26 cellular contexts compared by ENCODE assay signal in genomic region chr1:244456586-244456985, GRCh38.
"Had no signal": no experiment of that assay in that cellular context is flagged by ENCODE, and none has a peak within 500 bp of the region (broad histone marks: within the 10 kb centered on the region; RNA-seq: fewer than 3 reads in every experiment).

No MANE protein-coding gene starts in this region.

- H3K27me3 Mint-ChIP-seq: activated CD4-positive, alpha-beta memory T cell treated with anti-CD3 and anti-CD28 coated beads, Interleukin-2, amount 10 ng/mL, durations not matched to agents 7 days and 5 days; activated CD4-positive, alpha-beta T cell treated with anti-CD3 and anti-CD28 coated beads for 36 hours; activated naive CD8-positive, alpha-beta T cell treated with anti-CD3 and anti-CD28 coated beads for 36 hours had no signal

- ATAC-seq: activated CD4-positive, alpha-beta T cell treated with anti-CD3 and anti-CD28 coated beads for 36 hours; activated T-cell treated with anti-CD3 and anti-CD28 coated beads, Interleukin-2, amount 50 U/mL, for 72 hours; Panc1; Right ventricle myocardium inferior had no signal

- DNase-seq: activated CD4-positive, alpha-beta memory T cell treated with anti-CD3 and anti-CD28 coated beads, Interleukin-2, amount 10 ng/mL, durations not matched to agents 7 days and 5 days; activated CD4-positive, alpha-beta T cell treated with anti-CD3 and anti-CD28 coated beads for 36 hours; activated CD4-positive, alpha-beta T cell treated with anti-CD3 and anti-CD28 coated beads, Interleukin-2, amount 50 U/mL, for 1 hour; activated gamma-delta T cell treated with Interleukin-2 at 50 U/mL for 16 hours; activated naive CD4-positive, alpha-beta T cell treated with anti-CD3 and anti-CD28 coated beads, Interleukin-2, amount 10 ng/mL, durations not matched to agents 7 days and 5 days; activated naive CD8-positive, alpha-beta T cell treated with anti-CD3 and anti-CD28 coated beads for 36 hours; activated T-cell treated with anti-CD3 and anti-CD28 coated beads for 4 hours; activated T-cell treated with anti-CD3 and anti-CD28 coated beads, Interleukin-2, amount 50 U/mL, for 72 hours; brain microvascular endothelial cell; Kasumi-1; NCI-H1092; NCI-H1417; NCI-H1930; NCI-H2171; NCI-H2227 treated with DMSO at 0.1 percent for 48 hours; NCI-H446 treated with DMSO at 0.1 percent for 48 hours; NCI-H524 treated with DMSO at 0.1 percent for 48 hours; NCI-H748 treated with DMSO at 0.1 percent for 48 hours; RPMI8226; T-helper 9 cell had no signal

- H3K27ac ChIP-seq: brain microvascular endothelial cell, cardiac muscle cell, WERI-Rb-1 had no signal

- H3K4me3 Mint-ChIP-seq: activated CD4-positive, alpha-beta memory T cell treated with anti-CD3 and anti-CD28 coated beads, Interleukin-2, amount 10 ng/mL, durations not matched to agents 7 days and 5 days; activated CD4-positive, alpha-beta T cell treated with anti-CD3 and anti-CD28 coated beads for 36 hours; activated naive CD4-positive, alpha-beta T cell treated with anti-CD3 and anti-CD28 coated beads, Interleukin-2, amount 10 ng/mL, durations not matched to agents 7 days and 5 days; activated naive CD8-positive, alpha-beta T cell treated with anti-CD3 and anti-CD28 coated beads for 36 hours; activated T-cell treated with anti-CD3 and anti-CD28 coated beads, Interleukin-2, amount 50 U/mL, for 72 hours; T-helper 1 cell treated with Interleukin-12 subunit alpha and Interleukin-12 subunit beta and Interleukin-4 antibody, amounts not matched to agents 30 μg/mL and 1 μg/mL, for 36 hours had no signal

- H3K27ac Mint-ChIP-seq: activated CD4-positive, alpha-beta memory T cell treated with anti-CD3 and anti-CD28 coated beads, Interleukin-2, amount 10 ng/mL, durations not matched to agents 7 days and 5 days; activated CD4-positive, alpha-beta T cell treated with anti-CD3 and anti-CD28 coated beads for 36 hours; activated naive CD4-positive, alpha-beta T cell treated with anti-CD3 and anti-CD28 coated beads, Interleukin-2, amount 10 ng/mL, durations not matched to agents 7 days and 5 days; activated naive CD8-positive, alpha-beta T cell treated with anti-CD3 and anti-CD28 coated beads for 36 hours; activated T-cell treated with anti-CD3 and anti-CD28 coated beads, Interleukin-2, amount 50 U/mL, for 72 hours; activated T-helper 2 cell treated with anti-CD3 and anti-CD28 coated beads, Interferon-gamma antibody, Interleukin-2, Interleukin-4, amounts not matched to agents 10 μg/mL and 5 μg/mL and 100 μg/mL, durations not matched to agents 14 hours and 24 hours and 36 hours; T-helper 1 cell treated with Interleukin-12 subunit alpha and Interleukin-12 subunit beta and Interleukin-4 antibody, amounts not matched to agents 30 μg/mL and 1 μg/mL, for 36 hours had no signal

- H3K4me3 ChIP-seq: cardiac muscle cell had no signal

- H3K36me3 ChIP-seq: brain microvascular endothelial cell, cardiac muscle cell had no signal

- H3K27me3 ChIP-seq: brain microvascular endothelial cell, cardiac muscle cell had no signal
